9 cellular contexts compared by ENCODE assay signal in the genomic region with DNA sequence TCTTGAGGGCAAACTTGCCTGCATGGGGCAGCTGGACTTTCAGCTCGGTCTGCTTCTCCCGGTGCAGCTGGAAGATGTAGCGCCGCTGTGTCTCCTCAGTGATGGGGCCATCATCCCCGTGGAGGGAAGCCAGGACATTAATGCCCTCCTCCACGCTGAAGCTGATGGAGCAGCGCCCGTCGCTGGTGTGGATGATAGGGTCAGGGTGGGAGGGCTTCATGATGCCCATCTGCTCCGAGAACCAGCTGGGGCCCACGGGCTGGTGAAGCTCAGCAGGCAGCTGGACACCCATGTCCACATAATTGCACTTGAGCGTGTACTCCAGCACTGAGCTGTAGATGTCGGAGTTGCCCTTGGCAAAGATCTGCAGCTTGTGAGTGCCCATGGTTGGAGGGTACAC. TPM values are rescaled to one million over a fixed set of nuclear protein-coding genes. Genes with fewer than 3 reads are reported as not detected.
"Had no signal": no experiment of that assay in that cellular context is flagged by ENCODE, and none has a peak within 500 bp of the region (broad histone marks: within the 10 kb centered on the region; RNA-seq: fewer than 3 reads in every experiment).

No MANE protein-coding gene starts in this region.

- H3K9me3 Mint-ChIP-seq: GM23338, H9 had no signal

- H3K27ac ChIP-seq: HL-60 had no signal

- H3K27ac Mint-ChIP-seq: GM23338, H9, IgD-negative memory B cell had no signal

- DNase-seq: H9, HCEC 1CT, KBM-7 had no signal

- H3K4me2 ChIP-seq: GM23338 had no signal

- H3K36me3 Mint-ChIP-seq: IgD-negative memory B cell had no signal

- ATAC-seq: GM23338, HepG2 had no signal

- H3K4me3 Mint-ChIP-seq: GM23338, H9 had no signal

- H3K4me3 ChIP-seq: GM23338 had no signal

RNA-seq across cellular contexts. Expression of a gene that starts 46.9 kb away (rescaled TPM):
- total RNA-seq: GM23338, H1, H9, HepG2, HT1080 had no signal
